ENCODE assay signal across 11 cellular contexts in genomic region chr14:89270439-89271227, GRCh38.
DNase-seq lines count a peak whose midpoint lies in the region; ATAC-seq and TF ChIP-seq lines count a peak whose summit lies in the region.
"Had no signal": no experiment of that assay in that cellular context is flagged by ENCODE, and none has a peak within 500 bp of the region (broad histone marks: within the 10 kb centered on the region; RNA-seq: fewer than 3 reads in every experiment).

No MANE protein-coding gene starts in this region.

- intact Hi-C loops in activated CD8-positive, alpha-beta T cell treated with anti-CD3 and anti-CD28 coated beads for 36 hours (cut with micrococcal nuclease): no loop called here
- intact Hi-C loops in upper lobe of right lung (cut with DNase I): no loop called here

- TF ChIP-seq CTCF in activated CD8-positive, alpha-beta T cell treated with anti-CD3 and anti-CD28 coated beads for 36 hours (IDR thresholded peaks at IDR 0.05): no peak
- TF ChIP-seq CTCF in endodermal cell (conservative IDR thresholded peaks at IDR 0.05) (peak; percentile 39), upper lobe of right lung (IDR thresholded peaks at IDR 0.05) (no peak)

- H3K36me3 Mint-ChIP-seq in activated CD8-positive, alpha-beta T cell treated with anti-CD3 and anti-CD28 coated beads for 36 hours (ENCODE audit: low read depth): peaks cover 41% of the 10 kb centered on the region
- H3K36me3 Mint-ChIP-seq in activated CD8-positive, alpha-beta T cell treated with anti-CD3 and anti-CD28 coated beads, Interleukin-2, amount 10 ng/mL, durations not matched to agents 7 days and 5 days (ENCODE audit: low read depth): peaks cover 26% of the 10 kb centered on the region
- H3K36me3 Mint-ChIP-seq in endodermal cell (ENCODE audit: low read depth): peaks cover 3% of the 10 kb centered on the region

- no peak overlapping the region for H3K4me3 Mint-ChIP-seq in activated CD8-positive, alpha-beta T cell treated with anti-CD3 and anti-CD28 coated beads for 36 hours
- H3K4me3 Mint-ChIP-seq in activated CD8-positive, alpha-beta T cell treated with anti-CD3 and anti-CD28 coated beads, Interleukin-2, amount 10 ng/mL, durations not matched to agents 7 days and 5 days: no peak overlapping the region
- H3K4me3 Mint-ChIP-seq in endodermal cell: no peak overlapping the region
- H3K4me3 Mint-ChIP-seq: brain had no signal

- H3K27me3 Mint-ChIP-seq in activated CD8-positive, alpha-beta T cell treated with anti-CD3 and anti-CD28 coated beads for 36 hours: no peaks in the 10 kb centered on the region
- H3K27me3 Mint-ChIP-seq in activated CD8-positive, alpha-beta T cell treated with anti-CD3 and anti-CD28 coated beads, Interleukin-2, amount 10 ng/mL, durations not matched to agents 7 days and 5 days (ENCODE audit: low read depth): no peaks in the 10 kb centered on the region
- no peaks in the 10 kb centered on the region for H3K27me3 Mint-ChIP-seq in endodermal cell (ENCODE audit: insufficient read depth)
- H3K27me3 Mint-ChIP-seq: brain had no signal

- H3K36me3 ChIP-seq in endodermal cell (ENCODE audit: control insufficient read depth, insufficient read depth, low read length) (no peaks in the 10 kb centered on the region), upper lobe of right lung (no peaks in the 10 kb centered on the region)
- H3K36me3 ChIP-seq in effector memory CD4-positive, alpha-beta T cell (ENCODE audit: control insufficient read depth, insufficient read depth, low read length): peaks cover 4% of the 10 kb centered on the region
- H3K36me3 ChIP-seq: gastrocnemius medialis, tibial nerve had no signal

- 94% methylated on average over 5 to 7 of the region's 7 CpGs for WGBS in endodermal cell (ENCODE audit: insufficient coverage in 1 of 2, insufficient read length in 1 of 2), 2 experiments

- H3K9ac ChIP-seq in endodermal cell (ENCODE audit: extremely low read depth, low read length, poor library complexity, severe bottlenecking): no peak overlapping the region

- CTCF ChIA-PET in activated CD8-positive, alpha-beta T cell treated with anti-CD3 and anti-CD28 coated beads for 36 hours (lab: Charles Lee): no interaction called here
- CTCF ChIA-PET in activated CD8-positive, alpha-beta T cell treated with anti-CD3 and anti-CD28 coated beads, Interleukin-2, amount 10 ng/mL, durations not matched to agents 7 days and 5 days (lab: Charles Lee): no interaction called here

- DNase-seq in activated CD8-positive, alpha-beta T cell treated with anti-CD3 and anti-CD28 coated beads for 36 hours: no peak
- DNase-seq in activated CD8-positive, alpha-beta T cell treated with anti-CD3 and anti-CD28 coated beads, Interleukin-2, amount 10 ng/mL, durations not matched to agents 7 days and 5 days: no peak
- no peak for DNase-seq in endodermal cell
- DNase-seq in upper lobe of right lung: peak; percentile 68
- DNase-seq in activated CD8-positive, alpha-beta memory T cell treated with anti-CD3 and anti-CD28 coated beads for 24 hours: no peak
- DNase-seq in hepatic stellate cell (ENCODE audit: low spot score): no peak
- no peak for DNase-seq in effector memory CD4-positive, alpha-beta T cell
- DNase-seq: gastrocnemius medialis had no signal

- H3K9me3 ChIP-seq in endodermal cell (ENCODE audit: control insufficient read depth, low read length) (no peaks in the 10 kb centered on the region), upper lobe of right lung (no peaks in the 10 kb centered on the region)
- no peaks in the 10 kb centered on the region for H3K9me3 ChIP-seq in effector memory CD4-positive, alpha-beta T cell (ENCODE audit: control insufficient read depth, low read length)
- H3K9me3 ChIP-seq: gastrocnemius medialis, tibial nerve had no signal

- peak; percentile 30 for ATAC-seq in activated CD8-positive, alpha-beta T cell treated with anti-CD3 and anti-CD28 coated beads for 36 hours
- no peak for ATAC-seq in activated CD8-positive, alpha-beta T cell treated with anti-CD3 and anti-CD28 coated beads, Interleukin-2, amount 10 ng/mL, durations not matched to agents 7 days and 5 days
- peak; percentile 57 for ATAC-seq in HG03280 (IDR thresholded peaks at IDR 0.05; ENCODE audit: unreplicated experiment)
- peak; percentile 82 for ATAC-seq in upper lobe of right lung
- ATAC-seq: gastrocnemius medialis had no signal

- POLR2A ChIA-PET in activated CD8-positive, alpha-beta T cell treated with anti-CD3 and anti-CD28 coated beads for 36 hours (lab: Charles Lee): no interaction called here
- POLR2A ChIA-PET in activated CD8-positive, alpha-beta T cell treated with anti-CD3 and anti-CD28 coated beads, Interleukin-2, amount 10 ng/mL, durations not matched to agents 7 days and 5 days (lab: Charles Lee): no interaction called here

- H3K27me3 ChIP-seq in endodermal cell (ENCODE audit: control insufficient read depth, insufficient read depth, low read length, poor library complexity, severe bottlenecking): no peaks in the 10 kb centered on the region
- H3K27me3 ChIP-seq in upper lobe of right lung: no peaks in the 10 kb centered on the region
- no peaks in the 10 kb centered on the region for H3K27me3 ChIP-seq in effector memory CD4-positive, alpha-beta T cell (replicated peaks; ENCODE audit: control insufficient read depth, insufficient read depth, low read length, poor library complexity, severe bottlenecking)
- H3K27me3 ChIP-seq: gastrocnemius medialis, tibial nerve had no signal

- peaks cover 5% of the 10 kb centered on the region for H3K9me3 Mint-ChIP-seq in activated CD8-positive, alpha-beta T cell treated with anti-CD3 and anti-CD28 coated beads for 36 hours
- H3K9me3 Mint-ChIP-seq in activated CD8-positive, alpha-beta T cell treated with anti-CD3 and anti-CD28 coated beads, Interleukin-2, amount 10 ng/mL, durations not matched to agents 7 days and 5 days (ENCODE audit: insufficient read depth): no peaks in the 10 kb centered on the region
- H3K9me3 Mint-ChIP-seq in endodermal cell: no peaks in the 10 kb centered on the region
- H3K9me3 Mint-ChIP-seq: brain had no signal

- no peak overlapping the region for H3K4me3 ChIP-seq in endodermal cell (ENCODE audit: low read length)
- no peak overlapping the region for H3K4me3 ChIP-seq in upper lobe of right lung
- H3K4me3 ChIP-seq in effector memory CD4-positive, alpha-beta T cell (ENCODE audit: insufficient read depth, low read depth, low read length, poor library complexity, severe bottlenecking): no peak overlapping the region
- H3K4me3 ChIP-seq: gastrocnemius medialis, tibial nerve had no signal

- H3K4me1 Mint-ChIP-seq in activated CD8-positive, alpha-beta T cell treated with anti-CD3 and anti-CD28 coated beads for 36 hours (ENCODE audit: low read depth): peaks cover 80% of the 10 kb centered on the region
- peaks cover 38% of the 10 kb centered on the region for H3K4me1 Mint-ChIP-seq in activated CD8-positive, alpha-beta T cell treated with anti-CD3 and anti-CD28 coated beads, Interleukin-2, amount 10 ng/mL, durations not matched to agents 7 days and 5 days (ENCODE audit: low read depth)
- peaks cover 36% of the 10 kb centered on the region for H3K4me1 Mint-ChIP-seq in endodermal cell

- no peak overlapping the region for H3K27ac Mint-ChIP-seq in activated CD8-positive, alpha-beta T cell treated with anti-CD3 and anti-CD28 coated beads for 36 hours
- no peak overlapping the region for H3K27ac Mint-ChIP-seq in activated CD8-positive, alpha-beta T cell treated with anti-CD3 and anti-CD28 coated beads, Interleukin-2, amount 10 ng/mL, durations not matched to agents 7 days and 5 days
- no peak overlapping the region for H3K27ac Mint-ChIP-seq in endodermal cell

- H3K4me1 ChIP-seq in endodermal cell (ENCODE audit: control insufficient read depth, insufficient read depth, low read length): peaks cover 8% of the 10 kb centered on the region
- no peaks in the 10 kb centered on the region for H3K4me1 ChIP-seq in upper lobe of right lung
- peaks cover 2% of the 10 kb centered on the region for H3K4me1 ChIP-seq in effector memory CD4-positive, alpha-beta T cell (ENCODE audit: control insufficient read depth, insufficient read depth, low read length, poor library complexity, severe bottlenecking)

- H3K27ac ChIP-seq in endodermal cell (ENCODE audit: low read depth, low read length) (no peak overlapping the region), upper lobe of right lung (no peak overlapping the region)
- H3K27ac ChIP-seq in effector memory CD4-positive, alpha-beta T cell (ENCODE audit: insufficient read depth, low read length, poor library complexity, severe bottlenecking): no peak overlapping the region
- H3K27ac ChIP-seq: gastrocnemius medialis, tibial nerve had no signal
